ENCODE assay signal across 15 cellular contexts in the genomic region with DNA sequence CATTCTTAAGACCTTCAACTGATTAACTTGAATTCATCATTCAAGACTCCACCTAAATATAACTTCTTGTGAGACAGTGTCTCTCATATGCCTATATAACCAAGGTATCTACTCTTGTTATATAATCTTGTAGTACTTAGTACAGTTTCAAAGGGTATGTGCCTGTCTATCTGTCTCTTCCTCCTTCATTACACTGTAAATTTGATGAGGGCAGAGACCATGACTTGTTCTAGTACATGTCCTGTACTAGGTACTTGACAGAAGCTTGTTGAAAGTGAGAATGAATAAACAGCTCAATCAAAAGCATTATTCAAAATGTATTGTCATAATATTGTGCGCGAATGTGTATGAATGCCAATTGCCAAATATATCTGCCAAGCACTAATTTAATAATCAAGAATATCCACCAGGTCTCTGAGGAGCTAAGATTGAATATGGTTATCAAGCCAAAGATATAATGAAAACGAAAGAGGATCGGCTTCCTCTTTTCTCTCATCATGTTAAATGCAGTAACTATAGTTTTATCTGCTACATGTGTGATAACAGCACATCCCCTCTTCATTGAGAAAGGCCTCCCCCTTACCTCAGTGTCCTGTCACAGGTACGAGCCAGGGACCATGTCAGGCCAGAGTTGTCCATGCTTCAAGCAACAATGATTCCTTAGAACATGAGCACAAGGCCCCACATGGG.
DNase-seq lines count a peak whose midpoint lies in the region; ATAC-seq and TF ChIP-seq lines count a peak whose summit lies in the region.
"Had no signal": no experiment of that assay in that cellular context is flagged by ENCODE, and none has a peak within 500 bp of the region (broad histone marks: within the 10 kb centered on the region; RNA-seq: fewer than 3 reads in every experiment).

No MANE protein-coding gene starts in this region.

- H3K36me3 ChIP-seq in aorta (ENCODE audit: control insufficient read depth in 1 of 2, insufficient read depth in 2 of 2, low read length in 1 of 2) = no peaks in the 10 kb centered on the region

- H3K9me3 ChIP-seq in aorta (ENCODE audit: control insufficient read depth, low read length) = no peaks in the 10 kb centered on the region

- no peak overlapping the region for H3K27ac Mint-ChIP-seq in glutamatergic neuron (ENCODE audit: unreplicated experiment)
- no peak overlapping the region for H3K27ac Mint-ChIP-seq in activated CD8-positive, alpha-beta memory T cell treated with anti-CD3 and anti-CD28 coated beads, Interleukin-2, amount 10 ng/mL, durations not matched to agents 7 days and 5 days
- H3K27ac Mint-ChIP-seq: activated naive CD4-positive, alpha-beta T cell treated with anti-CD3 and anti-CD28 coated beads, Interleukin-2, amount 50 U/mL, for 24 hours; CD4-positive, CD25-positive, alpha-beta regulatory T cell; naive thymus-derived CD8-positive, alpha-beta T cell had no signal

- no peak overlapping the region for H3K4me3 ChIP-seq in aorta (ENCODE audit: low read length in 2 of 2)

- intact Hi-C loops in aorta (cut with DNase I) = no loop called here

- peak; percentile 63 for ATAC-seq in GM18519 (IDR thresholded peaks at IDR 0.05; ENCODE audit: low FRiP score, unreplicated experiment)
- peak; percentile 67 for ATAC-seq in GM21786 (IDR thresholded peaks at IDR 0.05; ENCODE audit: unreplicated experiment)
- ATAC-seq in HG03442 (IDR thresholded peaks at IDR 0.05; ENCODE audit: unreplicated experiment) = peak; percentile 68
- no peak for ATAC-seq in GM21423 (IDR thresholded peaks at IDR 0.05; ENCODE audit: unreplicated experiment)
- ATAC-seq in activated CD8-positive, alpha-beta memory T cell treated with anti-CD3 and anti-CD28 coated beads, Interleukin-2, amount 10 ng/mL, durations not matched to agents 7 days and 5 days = no peak
- ATAC-seq in aorta (ENCODE audit: low FRiP score) = no peak
- ATAC-seq: naive thymus-derived CD8-positive, alpha-beta T cell; right cardiac atrium had no signal

- H3K36me3 Mint-ChIP-seq in glutamatergic neuron (ENCODE audit: unreplicated experiment) = no peaks in the 10 kb centered on the region
- peaks cover 1% of the 10 kb centered on the region for H3K36me3 Mint-ChIP-seq in activated CD8-positive, alpha-beta memory T cell treated with anti-CD3 and anti-CD28 coated beads, Interleukin-2, amount 10 ng/mL, durations not matched to agents 7 days and 5 days
- H3K36me3 Mint-ChIP-seq: activated naive CD4-positive, alpha-beta T cell treated with anti-CD3 and anti-CD28 coated beads, Interleukin-2, amount 50 U/mL, for 24 hours; CD4-positive, CD25-positive, alpha-beta regulatory T cell had no signal

- H3K27me3 Mint-ChIP-seq in glutamatergic neuron (ENCODE audit: unreplicated experiment) = no peaks in the 10 kb centered on the region
- H3K27me3 Mint-ChIP-seq in activated CD8-positive, alpha-beta memory T cell treated with anti-CD3 and anti-CD28 coated beads, Interleukin-2, amount 10 ng/mL, durations not matched to agents 7 days and 5 days = no peaks in the 10 kb centered on the region
- H3K27me3 Mint-ChIP-seq: activated naive CD4-positive, alpha-beta T cell treated with anti-CD3 and anti-CD28 coated beads, Interleukin-2, amount 50 U/mL, for 24 hours; CD4-positive, CD25-positive, alpha-beta regulatory T cell; naive thymus-derived CD8-positive, alpha-beta T cell had no signal

- H3K4me3 Mint-ChIP-seq in glutamatergic neuron (ENCODE audit: unreplicated experiment) = no peak overlapping the region
- H3K4me3 Mint-ChIP-seq in activated CD8-positive, alpha-beta memory T cell treated with anti-CD3 and anti-CD28 coated beads, Interleukin-2, amount 10 ng/mL, durations not matched to agents 7 days and 5 days = no peak overlapping the region
- H3K4me3 Mint-ChIP-seq: activated naive CD4-positive, alpha-beta T cell treated with anti-CD3 and anti-CD28 coated beads, Interleukin-2, amount 50 U/mL, for 24 hours; CD4-positive, CD25-positive, alpha-beta regulatory T cell; naive thymus-derived CD8-positive, alpha-beta T cell had no signal

- CTCF ChIA-PET in activated CD8-positive, alpha-beta memory T cell treated with anti-CD3 and anti-CD28 coated beads, Interleukin-2, amount 10 ng/mL, durations not matched to agents 7 days and 5 days (lab: Charles Lee) = no interaction called here

- no peak for TF ChIP-seq CTCF in glutamatergic neuron (IDR thresholded peaks at IDR 0.05; ENCODE audit: partially characterized antibody, unreplicated experiment)

- H3K4me1 ChIP-seq in aorta (ENCODE audit: control insufficient read depth in 1 of 2, insufficient read depth in 2 of 2, low read length in 2 of 2) = no peaks in the 10 kb centered on the region

- H3K27me3 ChIP-seq in aorta (ENCODE audit: control insufficient read depth in 1 of 2, insufficient read depth in 2 of 2, low read length in 1 of 2) = no peaks in the 10 kb centered on the region

- no peak overlapping the region for H3K27ac ChIP-seq in aorta (ENCODE audit: low read depth in 1 of 2, low read length in 2 of 2)

- DNase-seq in germinal center (ENCODE audit: low spot score) (peak; percentile 13), glutamatergic neuron (no peak), aorta (no peak)
- DNase-seq in activated CD8-positive, alpha-beta memory T cell treated with anti-CD3 and anti-CD28 coated beads, Interleukin-2, amount 10 ng/mL, durations not matched to agents 7 days and 5 days = no peak
- DNase-seq: caudate nucleus; CD4-positive, CD25-positive, alpha-beta regulatory T cell; H7; naive thymus-derived CD8-positive, alpha-beta T cell; right cardiac atrium; T1000 had no signal

- no peaks in the 10 kb centered on the region for H3K4me1 Mint-ChIP-seq in glutamatergic neuron (ENCODE audit: low read depth, unreplicated experiment)
- H3K4me1 Mint-ChIP-seq in activated CD8-positive, alpha-beta memory T cell treated with anti-CD3 and anti-CD28 coated beads, Interleukin-2, amount 10 ng/mL, durations not matched to agents 7 days and 5 days = peaks cover 5% of the 10 kb centered on the region
- H3K4me1 Mint-ChIP-seq: activated naive CD4-positive, alpha-beta T cell treated with anti-CD3 and anti-CD28 coated beads, Interleukin-2, amount 50 U/mL, for 24 hours had no signal

- 94 to 96% methylated on average over 5 of the region's 5 CpGs for WGBS in aorta, 2 donors

- H3K9me3 Mint-ChIP-seq in glutamatergic neuron (ENCODE audit: unreplicated experiment) = no peaks in the 10 kb centered on the region
- no peaks in the 10 kb centered on the region for H3K9me3 Mint-ChIP-seq in activated CD8-positive, alpha-beta memory T cell treated with anti-CD3 and anti-CD28 coated beads, Interleukin-2, amount 10 ng/mL, durations not matched to agents 7 days and 5 days (ENCODE audit: low read depth)
- H3K9me3 Mint-ChIP-seq: activated naive CD4-positive, alpha-beta T cell treated with anti-CD3 and anti-CD28 coated beads, Interleukin-2, amount 50 U/mL, for 24 hours; naive thymus-derived CD8-positive, alpha-beta T cell had no signal

Comparison
In these comparisons a context has a peak if more than half of its experiments do, and no peak if none do; other contexts are left out.
1. ATAC-seq: peak in GM18519 (single experiment), GM21786 (single experiment) and HG03442 (single experiment); none in GM21423 (single experiment), activated CD8-positive, alpha-beta memory T cell treated with anti-CD3 and anti-CD28 coated beads, Interleukin-2, amount 10 ng/mL, durations not matched to agents 7 days and 5 days (single experiment) and aorta (single experiment).